8 cellular contexts compared by ENCODE assay signal in the genomic region with DNA sequence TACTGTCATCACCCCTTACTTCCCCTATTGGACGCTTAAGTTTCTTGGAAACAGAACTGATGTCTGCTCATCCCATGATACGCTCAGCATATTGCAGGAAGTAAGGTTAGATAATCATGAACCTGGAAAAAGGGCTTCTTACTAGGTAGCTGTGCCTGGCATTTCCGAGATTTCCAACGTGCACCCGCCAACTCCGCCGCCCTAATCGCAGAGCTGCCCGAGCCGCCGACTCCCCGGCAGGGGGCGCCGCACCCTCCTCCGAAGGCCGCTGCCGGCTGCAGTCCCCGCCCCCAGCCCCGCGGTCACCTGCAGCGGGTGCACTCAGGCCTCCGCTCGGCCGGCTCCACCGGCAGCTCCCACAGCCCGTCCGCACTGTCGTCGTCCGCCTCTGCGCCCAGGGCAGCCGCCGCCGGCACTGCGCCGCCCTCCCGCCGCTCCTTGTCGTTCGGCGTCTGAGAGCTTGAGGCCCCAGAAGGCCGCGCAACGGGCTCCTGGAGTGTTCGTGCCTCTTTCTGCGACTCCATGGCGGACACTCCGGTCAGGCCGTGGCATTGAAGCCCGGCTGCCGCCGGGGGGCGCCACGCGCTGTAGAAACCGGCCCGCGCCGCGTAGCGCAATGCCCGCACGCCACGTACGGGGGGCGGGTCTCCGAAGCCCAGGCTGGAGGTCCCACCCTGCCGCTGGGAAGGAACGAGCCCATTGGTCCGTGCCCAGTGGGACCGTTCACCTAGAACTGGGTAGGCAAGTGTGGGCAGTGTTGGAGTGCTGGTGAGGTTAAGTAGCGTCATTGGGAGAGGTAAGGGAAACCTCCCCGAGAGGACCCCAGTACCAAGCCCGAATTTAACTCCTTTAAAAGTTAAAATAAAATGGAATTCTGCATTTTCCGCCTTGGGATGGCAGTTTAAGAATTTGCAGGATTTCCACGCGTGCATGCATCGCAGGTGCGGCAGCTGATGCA. TPM values are rescaled to one million over a fixed set of nuclear protein-coding genes. Genes with fewer than 3 reads are reported as not detected.
DNase-seq lines count a peak whose midpoint lies in the region; ATAC-seq and FAIRE-seq lines count a peak whose summit lies in the region.

A gene with protein sequence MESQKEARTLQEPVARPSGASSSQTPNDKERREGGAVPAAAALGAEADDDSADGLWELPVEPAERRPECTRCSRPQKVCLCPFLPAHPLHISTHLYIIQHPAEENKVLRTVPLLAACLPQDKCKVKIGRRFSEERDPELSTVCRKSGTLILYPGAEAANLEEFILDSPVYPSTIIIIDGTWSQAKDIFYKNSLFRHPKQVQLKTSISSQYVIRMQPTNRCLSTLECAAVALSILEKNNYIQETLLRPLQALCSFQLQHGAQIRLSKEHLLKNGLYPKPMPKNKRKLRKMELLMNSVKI (minus strand): TSS at position 560 of the 958 bp plus-strand sequence. CDS start 36 bp downstream, at position 524.

- peak; percentile 95 for ATAC-seq in GM21381 (IDR thresholded peaks at IDR 0.05; ENCODE audit: unreplicated experiment)
- ATAC-seq in activated CD8-positive, alpha-beta memory T cell treated with anti-CD3 and anti-CD28 coated beads, Interleukin-2, amount 10 ng/mL, durations not matched to agents 7 days and 5 days, result peak; percentile 95

- H3K9ac ChIP-seq in endocrine pancreas (ENCODE audit: control insufficient read depth, insufficient read depth, low read length), result peak within 1 kb of the TSS; percentile 77

- FAIRE-seq in HTR-8/SVneo (lab: Jason Lieb, UNC), result peak; percentile 94

- DNase-seq in D341Med (ENCODE audit: low spot score) (peak; percentile 95), HTR-8/SVneo (ENCODE audit: insufficient read length, low spot score) (peak; percentile 95), NOMO-1 (lab: John Stamatoyannopoulos, UW; ENCODE audit: unreplicated experiment in 2 of 2) (peak; percentile 85 to 89), mesenteric fat pad (ENCODE audit: low spot score) (peak; percentile 98)
- peak; percentile 92 for DNase-seq in activated CD8-positive, alpha-beta memory T cell treated with anti-CD3 and anti-CD28 coated beads, Interleukin-2, amount 10 ng/mL, durations not matched to agents 7 days and 5 days
- DNase-seq in stimulated activated CD8-positive, alpha-beta memory T cell treated with anti-CD3 and anti-CD28 coated beads, Interleukin-15, amount 100 ng/mL, for 1 hour (ENCODE audit: low read depth), result peak; percentile 72

- H3K36me3 ChIP-seq in endocrine pancreas (ENCODE audit: control insufficient read depth, insufficient read depth, low read length), result no peaks in the 10 kb centered on the region

- no peaks in the 10 kb centered on the region for H3K9me3 Mint-ChIP-seq in activated CD8-positive, alpha-beta memory T cell treated with anti-CD3 and anti-CD28 coated beads, Interleukin-2, amount 10 ng/mL, durations not matched to agents 7 days and 5 days (ENCODE audit: low read depth)

- peaks cover 13% of the 10 kb centered on the region for H3K4me1 Mint-ChIP-seq in activated CD8-positive, alpha-beta memory T cell treated with anti-CD3 and anti-CD28 coated beads, Interleukin-2, amount 10 ng/mL, durations not matched to agents 7 days and 5 days

- peak within 1 kb of the TSS; percentile 59 for H3K27ac Mint-ChIP-seq in activated CD8-positive, alpha-beta memory T cell treated with anti-CD3 and anti-CD28 coated beads, Interleukin-2, amount 10 ng/mL, durations not matched to agents 7 days and 5 days

- H3K4me1 ChIP-seq in endocrine pancreas (ENCODE audit: control insufficient read depth, insufficient read depth, low read length), result peaks cover 19% of the 10 kb centered on the region

- peak within 1 kb of the TSS; percentile 96 for H3K4me3 ChIP-seq in endocrine pancreas (ENCODE audit: control insufficient read depth, insufficient read depth, low read length)

- H3K27me3 ChIP-seq in endocrine pancreas (ENCODE audit: control insufficient read depth, insufficient read depth, low read length), result no peaks in the 10 kb centered on the region

- CTCF ChIA-PET in activated CD8-positive, alpha-beta memory T cell treated with anti-CD3 and anti-CD28 coated beads, Interleukin-2, amount 10 ng/mL, durations not matched to agents 7 days and 5 days (lab: Charles Lee), result interaction anchor here (0.6 to 5.6 kb wide), 67 partner anchors 9 to 557 kb away, joined by 3 to 112 read pairs (median 4); a partner anchor contains a TSS

- peaks cover 1% of the 10 kb centered on the region for H3K36me3 Mint-ChIP-seq in activated CD8-positive, alpha-beta memory T cell treated with anti-CD3 and anti-CD28 coated beads, Interleukin-2, amount 10 ng/mL, durations not matched to agents 7 days and 5 days

- no peaks in the 10 kb centered on the region for H3K27me3 Mint-ChIP-seq in activated CD8-positive, alpha-beta memory T cell treated with anti-CD3 and anti-CD28 coated beads, Interleukin-2, amount 10 ng/mL, durations not matched to agents 7 days and 5 days

- H3K4me3 Mint-ChIP-seq in activated CD8-positive, alpha-beta memory T cell treated with anti-CD3 and anti-CD28 coated beads, Interleukin-2, amount 10 ng/mL, durations not matched to agents 7 days and 5 days, result peak within 1 kb of the TSS; percentile 75

- no peaks in the 10 kb centered on the region for H3K9me3 ChIP-seq in endocrine pancreas (ENCODE audit: control insufficient read depth, low read length)

RNA-seq across cellular contexts. Expression of the gene that starts here (rescaled TPM):
- 1 to 10 TPM; 1.5 to 2.6 TPM for total RNA-seq in activated CD8-positive, alpha-beta memory T cell treated with anti-CD3 and anti-CD28 coated beads, Interleukin-2, amount 10 ng/mL, durations not matched to agents 7 days and 5 days
- total RNA-seq in mesenteric fat pad, result 5.7 TPM

Comparison
In these comparisons a context has a peak if more than half of its experiments do, and no peak if none do; other contexts are left out.
1. Peak in every context shown above with its lines: DNase-seq, ATAC-seq and H3K4me3 ChIP-seq.